ENCODE assay signal across 16 cellular contexts in the genomic region with DNA sequence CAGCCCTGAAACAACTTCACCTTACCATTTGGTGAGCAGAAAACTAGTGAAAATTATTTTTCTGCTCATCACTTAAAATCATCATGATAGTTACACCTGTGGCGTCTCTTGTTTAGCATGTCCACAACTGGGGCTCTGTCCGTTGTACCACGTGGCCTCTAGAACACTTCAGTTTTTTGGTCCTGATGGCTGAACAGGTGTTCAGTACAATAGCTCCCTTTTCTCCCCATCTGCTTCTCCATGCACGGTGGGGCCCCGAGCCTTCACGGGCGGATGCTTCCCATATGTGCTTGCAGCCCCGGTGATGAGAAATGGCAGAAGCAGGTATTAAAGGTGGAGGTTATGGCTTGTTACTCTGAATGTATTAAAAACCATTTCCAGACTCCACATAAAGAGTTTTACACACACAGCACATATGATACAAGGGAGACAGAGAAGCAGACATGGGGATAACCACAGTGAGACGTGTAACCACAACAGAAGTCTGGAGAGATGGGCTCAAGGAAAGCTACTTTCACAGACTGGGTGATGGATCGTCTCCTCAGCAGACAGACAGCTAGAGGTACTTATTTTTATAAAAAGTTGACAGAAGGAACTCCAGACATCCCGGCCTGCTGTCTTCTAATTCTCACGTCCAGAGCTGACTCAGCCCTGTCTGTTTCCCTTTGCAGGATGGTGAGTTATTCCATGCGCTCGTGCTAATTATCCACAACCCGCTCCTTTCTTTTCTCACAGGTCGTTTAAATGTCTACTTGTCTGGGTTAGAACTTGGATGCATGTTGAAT.
DNase-seq lines count a peak whose midpoint lies in the region; ATAC-seq and TF ChIP-seq lines count a peak whose summit lies in the region.
"Had no signal": no experiment of that assay in that cellular context is flagged by ENCODE, and none has a peak within 500 bp of the region (broad histone marks: within the 10 kb centered on the region; RNA-seq: fewer than 3 reads in every experiment).

No MANE protein-coding gene starts in this region.

- no peaks in the 10 kb centered on the region for H3K9me2 ChIP-seq in OCI-LY7 (ENCODE audit: insufficient read depth, low read length)

- in situ Hi-C loops in gastrocnemius medialis (cut with MboI; ENCODE audit: low sequenced_read_pairs in 4 of 4): no loop called here

- BruUV-seq in OCI-LY7 (replicated peaks; lab: Mats Ljungman, UMichigan): no TSS peak

- H3K4me1 ChIP-seq in OCI-LY7 (ENCODE audit: insufficient read depth, low read length, poor library complexity, severe bottlenecking) (peaks cover 95% of the 10 kb centered on the region), gastrocnemius medialis (no peaks in the 10 kb centered on the region)

- TF ChIP-seq CTCF in OCI-LY7 (conservative IDR thresholded peaks at IDR 0.05; ENCODE audit: low read length): no peak
- no peak for TF ChIP-seq CTCF in gastrocnemius medialis (IDR thresholded peaks at IDR 0.05 in 4 of 5, conservative IDR thresholded peaks at IDR 0.05 in 1 of 5)

- H3K79me2 ChIP-seq in OCI-LY7 (ENCODE audit: insufficient read depth, low read depth, low read length): no peaks in the 10 kb centered on the region

- H3K27me3 ChIP-seq in gastrocnemius medialis: no peaks in the 10 kb centered on the region
- H3K27me3 ChIP-seq: stomach had no signal

- CTCF ChIA-PET in OCI-LY7 (lab: Charles Lee; ENCODE audit: unreplicated experiment): interaction anchor here (0.9 to 1.2 kb wide), 3 partner anchors 11 to 40 kb away, joined by 3 to 4 read pairs (median 4); no protein-coding TSS in a partner anchor

- peak overlapping the region; percentile 67; the same call in 1 of the 2 replicates for H2AFZ ChIP-seq in OCI-LY7 (ENCODE audit: low read length)
- H2AFZ ChIP-seq: GM23338 had no signal

- H3K4me2 ChIP-seq in OCI-LY7 (ENCODE audit: low read length): peak overlapping the region; percentile 58
- H3K4me2 ChIP-seq: GM23338 had no signal

- POLR2A ChIA-PET in OCI-LY7 (lab: Charles Lee): interaction anchor here (0.6 to 9.8 kb wide), 15 partner anchors 8 to 528 kb away, joined by 3 to 136 read pairs (median 6); a partner anchor contains a TSS

- peak overlapping the region; percentile 57 for H3K4me3 ChIP-seq in OCI-LY7 (ENCODE audit: low read depth, low read length, poor library complexity, severe bottlenecking)
- H3K4me3 ChIP-seq in gastrocnemius medialis: no peak overlapping the region
- H3K4me3 ChIP-seq: GM23338, stomach had no signal

- no peaks in the 10 kb centered on the region for H3K36me3 ChIP-seq in OCI-LY7 (ENCODE audit: insufficient read depth, low read length)
- H3K36me3 ChIP-seq in gastrocnemius medialis: no peaks in the 10 kb centered on the region
- H3K36me3 ChIP-seq: stomach had no signal

- peak; percentile 45 for DNase-seq in DMS53 (lab: John Stamatoyannopoulos, UW)
- peak; percentile 96 for DNase-seq in OCI-LY7 (ENCODE audit: low spot score)
- DNase-seq in left kidney (ENCODE audit: low read depth, low spot score): peak; percentile 46
- DNase-seq in H4 (ENCODE audit: low spot score): no peak
- DNase-seq in gastrocnemius medialis: no peak
- DNase-seq: activated CD4-positive, alpha-beta memory T cell treated with anti-CD3 and anti-CD28 coated beads, Interleukin-2, amount 10 ng/mL, durations not matched to agents 7 days and 5 days; CD4-positive, alpha-beta memory T cell; immature natural killer cell; NCI-H1436; stomach had no signal

- TF ChIP-seq POLR2A in gastrocnemius medialis (IDR thresholded peaks at IDR 0.05): no peak

- H3K27ac ChIP-seq in OCI-LY7 (ENCODE audit: low read depth, low read length, poor library complexity, severe bottlenecking): peak overlapping the region; percentile 94
- H3K27ac ChIP-seq in gastrocnemius medialis: no peak overlapping the region
- H3K27ac ChIP-seq: RWPE1, stomach had no signal

- H4K20me1 ChIP-seq in OCI-LY7 (ENCODE audit: insufficient read depth, low read length): no peaks in the 10 kb centered on the region

- no peak for TF ChIP-seq RAD21 in Ishikawa (IDR thresholded peaks at IDR 0.05; ENCODE audit: low read depth)

- intact Hi-C loops in OCI-LY7 (cut with micrococcal nuclease; ENCODE audit: unreplicated experiment) (loop anchor here (1.0 to 10.0 kb wide), 2 partner anchors 37 to 1072 kb away; a partner anchor contains a TSS), gastrocnemius medialis (cut with DNase I; ENCODE audit: low total_unique reads) (no loop called here)

- no peak for ATAC-seq in gastrocnemius medialis
- no peak for ATAC-seq in activated CD4-positive, CD25-positive, alpha-beta regulatory T cell treated with anti-CD3 and anti-CD28 coated beads, Interleukin-2, amount 50 U/mL, for 24 hours
- no peak for ATAC-seq in HG02763 (IDR thresholded peaks at IDR 0.05; ENCODE audit: unreplicated experiment)
- ATAC-seq: esophagus mucosa, GM23338 had no signal

- H3K9me3 ChIP-seq in OCI-LY7 (ENCODE audit: low read length) (no peaks in the 10 kb centered on the region), gastrocnemius medialis (no peaks in the 10 kb centered on the region)
- H3K9me3 ChIP-seq: stomach had no signal

- no peak for TF ChIP-seq EP300 in Ishikawa (IDR thresholded peaks at IDR 0.05; ENCODE audit: borderline replicate concordance)

TF ChIP-seq in Ishikawa, 13 proteins besides CTCF, POLR2A, EP300 and RAD21:
- TF ChIP-seq, protein P1, sequence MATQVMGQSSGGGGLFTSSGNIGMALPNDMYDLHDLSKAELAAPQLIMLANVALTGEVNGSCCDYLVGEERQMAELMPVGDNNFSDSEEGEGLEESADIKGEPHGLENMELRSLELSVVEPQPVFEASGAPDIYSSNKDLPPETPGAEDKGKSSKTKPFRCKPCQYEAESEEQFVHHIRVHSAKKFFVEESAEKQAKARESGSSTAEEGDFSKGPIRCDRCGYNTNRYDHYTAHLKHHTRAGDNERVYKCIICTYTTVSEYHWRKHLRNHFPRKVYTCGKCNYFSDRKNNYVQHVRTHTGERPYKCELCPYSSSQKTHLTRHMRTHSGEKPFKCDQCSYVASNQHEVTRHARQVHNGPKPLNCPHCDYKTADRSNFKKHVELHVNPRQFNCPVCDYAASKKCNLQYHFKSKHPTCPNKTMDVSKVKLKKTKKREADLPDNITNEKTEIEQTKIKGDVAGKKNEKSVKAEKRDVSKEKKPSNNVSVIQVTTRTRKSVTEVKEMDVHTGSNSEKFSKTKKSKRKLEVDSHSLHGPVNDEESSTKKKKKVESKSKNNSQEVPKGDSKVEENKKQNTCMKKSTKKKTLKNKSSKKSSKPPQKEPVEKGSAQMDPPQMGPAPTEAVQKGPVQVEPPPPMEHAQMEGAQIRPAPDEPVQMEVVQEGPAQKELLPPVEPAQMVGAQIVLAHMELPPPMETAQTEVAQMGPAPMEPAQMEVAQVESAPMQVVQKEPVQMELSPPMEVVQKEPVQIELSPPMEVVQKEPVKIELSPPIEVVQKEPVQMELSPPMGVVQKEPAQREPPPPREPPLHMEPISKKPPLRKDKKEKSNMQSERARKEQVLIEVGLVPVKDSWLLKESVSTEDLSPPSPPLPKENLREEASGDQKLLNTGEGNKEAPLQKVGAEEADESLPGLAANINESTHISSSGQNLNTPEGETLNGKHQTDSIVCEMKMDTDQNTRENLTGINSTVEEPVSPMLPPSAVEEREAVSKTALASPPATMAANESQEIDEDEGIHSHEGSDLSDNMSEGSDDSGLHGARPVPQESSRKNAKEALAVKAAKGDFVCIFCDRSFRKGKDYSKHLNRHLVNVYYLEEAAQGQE (IDR thresholded peaks at IDR 0.05; ENCODE audit: low read depth): peak; percentile 51; the same call in 1 of the 2 replicates
- TF ChIP-seq TAF1 (IDR thresholded peaks at IDR 0.05; ENCODE audit: low read depth): no peak

Comparison
In these comparisons a context has a peak if more than half of its experiments do, and no peak if none do; other contexts are left out.
1. DNase-seq: peak in DMS53 (single experiment), OCI-LY7 (single experiment) and left kidney (single experiment); none in H4 (single experiment) and gastrocnemius medialis (0 of 2).